8 cellular contexts compared by ENCODE assay signal in the genomic region with DNA sequence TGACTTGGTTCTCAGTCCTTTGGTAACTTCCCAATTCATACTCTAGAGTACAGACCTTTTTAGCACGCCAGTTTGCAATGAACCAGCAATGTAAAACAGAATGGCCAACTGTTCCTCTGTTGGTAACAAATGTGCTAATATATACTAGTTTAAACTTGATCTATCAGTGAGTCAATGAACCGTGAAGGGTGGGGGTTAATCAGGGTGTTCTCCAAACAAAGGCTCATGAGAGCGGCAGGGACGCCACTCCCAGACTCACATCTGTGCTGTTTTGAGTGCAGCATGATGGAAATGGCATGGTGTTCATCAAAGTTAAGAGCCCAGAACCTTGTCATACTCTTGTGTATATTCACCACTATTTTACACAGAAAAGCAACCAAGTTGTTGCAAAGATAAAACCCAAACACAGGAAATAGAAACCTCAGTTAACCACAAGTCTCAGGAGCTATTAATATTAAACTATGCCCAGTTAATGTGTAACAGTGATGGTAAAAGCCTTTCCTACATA.
DNase-seq lines count a peak whose midpoint lies in the region; ATAC-seq lines count a peak whose summit lies in the region.

No MANE protein-coding gene starts in this region.

- H3K27me3 ChIP-seq in BLaER1 = no peaks in the 10 kb centered on the region

- peaks cover 15% of the 10 kb centered on the region for H3K27me3 Mint-ChIP-seq in memory B cell

- H3K4me3 Mint-ChIP-seq in memory B cell = no peak overlapping the region

- H3K9me3 Mint-ChIP-seq in memory B cell = no peaks in the 10 kb centered on the region

- peaks cover 17% of the 10 kb centered on the region for H3K4me1 ChIP-seq in BLaER1

- H3K36me3 Mint-ChIP-seq in memory B cell = no peaks in the 10 kb centered on the region

- ATAC-seq in GM19043 (IDR thresholded peaks at IDR 0.05; ENCODE audit: low read depth, unreplicated experiment) = peak; percentile 93
- peak; percentile 83 for ATAC-seq in HG03103 (IDR thresholded peaks at IDR 0.05; ENCODE audit: low read depth, unreplicated experiment)
- ATAC-seq in memory B cell (ENCODE audit: low read depth) = peak; percentile 71

- H3K4me3 ChIP-seq in BLaER1 = no peak overlapping the region

- H3K36me3 ChIP-seq in BLaER1 = no peaks in the 10 kb centered on the region

- H3K4me1 Mint-ChIP-seq in memory B cell = peaks cover 11% of the 10 kb centered on the region

- no peaks in the 10 kb centered on the region for H3K9me3 ChIP-seq in BLaER1

- no peaks in the 10 kb centered on the region for H4K20me1 ChIP-seq in BLaER1

- DNase-seq in NCI-H69 (lab: John Stamatoyannopoulos, UW) = peak; percentile 98
- DNase-seq in memory B cell (ENCODE audit: low spot score in 2 of 2) = no peak
- no peak for DNase-seq in epidermal melanocyte (ENCODE audit: insufficient read length, low spot score)
- no peak for DNase-seq in T1000 (lab: John Stamatoyannopoulos, UW)
- DNase-seq in AG20443 (ENCODE audit: low spot score) = no peak

- no peak overlapping the region for H3K27ac ChIP-seq in BLaER1

- peak overlapping the region; percentile 60 for H3K4me2 ChIP-seq in BLaER1

- no peak overlapping the region for H3K27ac Mint-ChIP-seq in memory B cell

- no peak overlapping the region for H3K9ac ChIP-seq in BLaER1
